8 cellular contexts compared by ENCODE assay signal in genomic region chr10:110303681-110304080, GRCh38. TPM values are rescaled to one million over a fixed set of nuclear protein-coding genes. Genes with fewer than 3 reads are reported as not detected.
A peak's percentile ranks its signal among the peaks of the same experiment; 100 is the strongest.
DNase-seq lines count a peak whose midpoint lies in the region; ATAC-seq and TF ChIP-seq lines count a peak whose summit lies in the region.

No MANE protein-coding gene starts in this region.

- H3K4me3 ChIP-seq in ascending aorta (peak overlapping the region; percentile 75 to 99), right lobe of liver (peak overlapping the region; percentile 76 to 80 (median 79)), tibial nerve (peak overlapping the region; percentile 70 to 92 (median 82))

- H3K4me1 Mint-ChIP-seq in activated T-cell treated with anti-CD3 and anti-CD28 coated beads, Interleukin-2, amount 50 U/mL, for 4 hours (ENCODE audit: low read depth): peaks cover 60% of the 10 kb centered on the region

- DNase-seq in activated T-cell treated with anti-CD3 and anti-CD28 coated beads, Interleukin-2, amount 50 U/mL, for 4 hours: no peak
- no peak for DNase-seq in activated T-cell treated with anti-CD3 and anti-CD28 coated beads, Interleukin-2, amount 50 U/mL, for 1 hour
- no peak for DNase-seq in ascending aorta (ENCODE audit: low spot score in 2 of 2)
- no peak for DNase-seq in right lobe of liver
- no peak for DNase-seq in tibial nerve (ENCODE audit: low spot score in 2 of 2)
- DNase-seq in activated gamma-delta T cell (lab: John Stamatoyannopoulos, UW): no peak

- H3K27ac ChIP-seq in ascending aorta (peak overlapping the region in 1 of 2 donors; percentile 96), right lobe of liver (peak overlapping the region in 2 of 3 donors; percentile 86), tibial nerve (peak overlapping the region in 3 of 4 donors; percentile 84 to 93 (median 88))

- no peak for ATAC-seq in activated T-cell treated with anti-CD3 and anti-CD28 coated beads, Interleukin-2, amount 50 U/mL, for 4 hours
- ATAC-seq in right lobe of liver (no peak), HG02610 (IDR thresholded peaks at IDR 0.05; ENCODE audit: unreplicated experiment) (no peak), HG03097 (IDR thresholded peaks at IDR 0.05; ENCODE audit: low FRiP score, unreplicated experiment) (no peak)

- TF ChIP-seq EP300 in tibial nerve (IDR thresholded peaks at IDR 0.05): no peak

- H3K9me3 Mint-ChIP-seq in activated T-cell treated with anti-CD3 and anti-CD28 coated beads, Interleukin-2, amount 50 U/mL, for 4 hours: no peaks in the 10 kb centered on the region

- H3K9me3 ChIP-seq in ascending aorta (no peaks in the 10 kb centered on the region), right lobe of liver (no peaks in the 10 kb centered on the region), tibial nerve (no peaks in the 10 kb centered on the region)

- H3K27me3 Mint-ChIP-seq in activated T-cell treated with anti-CD3 and anti-CD28 coated beads, Interleukin-2, amount 50 U/mL, for 4 hours (ENCODE audit: low read depth): no peaks in the 10 kb centered on the region

- H3K4me3 Mint-ChIP-seq in activated T-cell treated with anti-CD3 and anti-CD28 coated beads, Interleukin-2, amount 50 U/mL, for 4 hours: peak overlapping the region; percentile 92

- TF ChIP-seq POLR2A in right lobe of liver (IDR thresholded peaks at IDR 0.05) (no peak), tibial nerve (IDR thresholded peaks at IDR 0.05) (no peak)

- no peak for TF ChIP-seq CTCF in ascending aorta (IDR thresholded peaks at IDR 0.05)
- no peak for TF ChIP-seq CTCF in right lobe of liver (IDR thresholded peaks at IDR 0.05)
- TF ChIP-seq CTCF in tibial nerve (IDR thresholded peaks at IDR 0.05): no peak

- H3K36me3 ChIP-seq in ascending aorta: peaks cover 22 to 44% of the 10 kb centered on the region in 2 donors
- peaks cover 0 to 16% (median 5%) of the 10 kb centered on the region in 4 donors for H3K36me3 ChIP-seq in right lobe of liver
- peaks cover 0 to 38% (median 0%) of the 10 kb centered on the region in 3 donors for H3K36me3 ChIP-seq in tibial nerve

- H3K36me3 Mint-ChIP-seq in activated T-cell treated with anti-CD3 and anti-CD28 coated beads, Interleukin-2, amount 50 U/mL, for 4 hours (ENCODE audit: insufficient read depth): peaks cover 30% of the 10 kb centered on the region

- H3K27me3 ChIP-seq in ascending aorta: no peaks in the 10 kb centered on the region
- no peaks in the 10 kb centered on the region for H3K27me3 ChIP-seq in right lobe of liver
- H3K27me3 ChIP-seq in tibial nerve: no peaks in the 10 kb centered on the region

- 4% methylated on average over 4 of the region's 4 CpGs for WGBS in right lobe of liver (ENCODE audit: insufficient coverage, low coverage, low lambda C conversion rate, missing lambda C conversion rate)
- 9 to 12% methylated on average over 4 of the region's 4 CpGs for WGBS in tibial nerve, 2 donors

- intact Hi-C loops in ascending aorta (cut with DNase I): loop anchor here (2.0 to 10.0 kb wide), 4 partner anchors 77 to 419 kb away; partner anchors contain the start of gene DUSP5
- intact Hi-C loops in right lobe of liver (cut with DNase I): no loop called here

- H3K4me1 ChIP-seq in ascending aorta (peaks cover 5 to 36% of the 10 kb centered on the region in 2 donors), right lobe of liver (peaks cover 0 to 57% (median 23%) of the 10 kb centered on the region in 4 donors), tibial nerve (peaks cover 0 to 59% (median 20%) of the 10 kb centered on the region in 4 donors)

RNA-seq across cellular contexts. Expression of gene SMNDC1, which starts 1.0 kb away (rescaled TPM):
- 10 to 100 TPM; 54.7 to 56.6 (median 55.4) TPM for total RNA-seq in activated T-cell treated with anti-CD3 and anti-CD28 coated beads, Interleukin-2, amount 50 U/mL, for 4 hours
- total RNA-seq in ascending aorta (6.9 TPM), right lobe of liver (10 to 100 TPM in 2 of 6 experiments, 1 to 10 TPM in 4; 5.1 to 13.3 (median 9.1) TPM), tibial nerve (10 to 100 TPM; 11.4 to 21.0 (median 15.3) TPM)
